ENCODE assay signal across 19 cellular contexts in the genomic region with DNA sequence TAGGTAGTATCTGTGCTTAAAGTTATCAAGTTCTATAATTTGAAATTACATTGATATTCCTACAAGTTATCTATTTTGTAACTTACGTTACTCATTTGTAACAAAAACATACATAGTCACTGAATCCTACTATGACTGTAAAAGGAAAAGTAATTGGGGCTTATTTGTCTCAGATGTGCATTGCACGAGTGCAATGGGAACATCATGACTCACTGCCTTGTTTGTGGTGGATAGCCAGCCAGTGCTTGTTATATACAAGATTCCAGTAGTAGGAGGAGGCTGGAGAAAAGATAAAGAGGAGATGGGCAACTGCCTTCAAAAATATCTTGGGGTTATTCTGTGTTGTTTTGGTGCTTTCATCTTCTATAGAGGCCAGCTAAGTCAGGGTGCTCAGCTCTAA.
DNase-seq lines count a peak whose midpoint lies in the region; ATAC-seq and TF ChIP-seq lines count a peak whose summit lies in the region.
"Had no signal": no experiment of that assay in that cellular context is flagged by ENCODE, and none has a peak within 500 bp of the region (broad histone marks: within the 10 kb centered on the region; RNA-seq: fewer than 3 reads in every experiment).

No MANE protein-coding gene starts in this region.

- WGBS in IMR-90 (ENCODE audit: extremely low coverage in 2 of 2, insufficient read length in 1 of 2), 2 experiments, result 17% methylated on average over 1 of the region's 2 CpGs; no CpG with 5 or more reads in 1 of the 2 experiments

- H2BK120ac ChIP-seq in IMR-90 (ENCODE audit: low read depth, low read length), result no peak overlapping the region

- ATAC-seq in IMR-90 (ENCODE audit: low read depth) (peak; percentile 84), GM19397 (IDR thresholded peaks at IDR 0.05; ENCODE audit: unreplicated experiment) (no peak)
- ATAC-seq in CD8-positive, alpha-beta T cell, result no peak
- ATAC-seq in stimulated activated effector memory CD8-positive, alpha-beta T cell treated with anti-CD3 and anti-CD28 coated beads, Interleukin-12 subunit alpha, Interleukin-12 subunit beta, amount 100 ng/mL, for 72 hours, result no peak
- ATAC-seq: activated naive CD4-positive, alpha-beta T cell treated with anti-CD3 and anti-CD28 coated beads, Interleukin-2, amount 50 U/mL, for 72 hours; mucosa of descending colon had no signal

- no peak overlapping the region for H4K5ac ChIP-seq in IMR-90 (ENCODE audit: low read depth, low read length)

- H4K91ac ChIP-seq in IMR-90 (ENCODE audit: insufficient read depth, low read depth, low read length), result no peak overlapping the region

- no peaks in the 10 kb centered on the region for H4K20me1 ChIP-seq in IMR-90 (ENCODE audit: insufficient read depth, low read length)

- H3K27ac ChIP-seq in IMR-90 (ENCODE audit: insufficient read depth, low read length), result no peak overlapping the region
- H3K27ac ChIP-seq in brain microvascular endothelial cell, result no peak overlapping the region
- no peak overlapping the region for H3K27ac ChIP-seq in CD8-positive, alpha-beta T cell (ENCODE audit: low read depth, low read length)
- H3K27ac ChIP-seq: coronary artery had no signal

- no peak overlapping the region for H3K23ac ChIP-seq in IMR-90 (ENCODE audit: low read depth, low read length)

- TF ChIP-seq RAD21 in IMR-90 (IDR thresholded peaks at IDR 0.05; ENCODE audit: low read length), result no peak

- no peak overlapping the region for H2BK20ac ChIP-seq in IMR-90 (ENCODE audit: low read depth, low read length)

- no peak overlapping the region for H3K14ac ChIP-seq in IMR-90 (replicated peaks; ENCODE audit: low read depth, low read length)

- intact Hi-C loops in IMR-90 (cut with micrococcal nuclease), result no loop called here
- intact Hi-C loops in CD8-positive, alpha-beta T cell (cut with DNase I, micrococcal nuclease), result no loop called here

- no peak overlapping the region for H2BK15ac ChIP-seq in IMR-90 (ENCODE audit: low read depth, low read length)

- no peak overlapping the region for H3K4me2 ChIP-seq in IMR-90 (ENCODE audit: low read depth, low read length)

- no peak overlapping the region for H3K9ac ChIP-seq in IMR-90 (ENCODE audit: low read depth, low read length)

- H2AFZ ChIP-seq in IMR-90 (replicated peaks; ENCODE audit: low read length, poor library complexity), result no peak overlapping the region

- H3K18ac ChIP-seq in IMR-90 (ENCODE audit: low read depth, low read length), result no peak overlapping the region

- H3K27me3 Mint-ChIP-seq in CD8-positive, alpha-beta T cell (ENCODE audit: low read depth), result peaks cover 5% of the 10 kb centered on the region

- CTCF ChIA-PET in IMR-90 (lab: Yijun Ruan, JAX), result interaction anchor here (0.5 kb wide), 1 partner anchor 1286 kb away, joined by 3 read pairs; a partner anchor contains a TSS
- CTCF ChIA-PET in CD8-positive, alpha-beta T cell (lab: Charles Lee), result no interaction called here

- in situ Hi-C loops in IMR-90 (cut with MboI; ENCODE audit: low sequenced_read_pairs) (no loop called here), brain microvascular endothelial cell (cut with HindIII; ENCODE audit: low pct_ligation_motif_present, low sequenced_read_pairs) (no loop called here)

- H3K4me3 ChIP-seq in IMR-90 (ENCODE audit: insufficient read depth, low read depth, low read length) (no peak overlapping the region), brain microvascular endothelial cell (ENCODE audit: low read depth, low read length) (no peak overlapping the region)
- H3K4me3 ChIP-seq in CD8-positive, alpha-beta T cell (ENCODE audit: low read depth, low read length), result no peak overlapping the region
- H3K4me3 ChIP-seq: coronary artery, mucosa of descending colon had no signal

- H2AK9ac ChIP-seq in IMR-90 (replicated peaks; ENCODE audit: low read depth, low read length, poor library complexity), result no peak overlapping the region

- no peak for TF ChIP-seq POLR2A in IMR-90 (IDR thresholded peaks at IDR 0.05; ENCODE audit: low read depth, low read length)

- dilution Hi-C loops in IMR-90 (cut with HindIII; ENCODE audit: low sequenced_read_pairs, unreplicated experiment), result no loop called here

- no peaks in the 10 kb centered on the region for H3K9me3 ChIP-seq in IMR-90 (ENCODE audit: control insufficient read depth, insufficient read depth, low read length)
- no peaks in the 10 kb centered on the region for H3K9me3 ChIP-seq in CD8-positive, alpha-beta T cell (ENCODE audit: low read length)
- H3K9me3 ChIP-seq: mucosa of descending colon had no signal

- no peak overlapping the region for H3K4me3 Mint-ChIP-seq in CD8-positive, alpha-beta T cell
- no peak overlapping the region for H3K4me3 Mint-ChIP-seq in stimulated activated effector memory CD8-positive, alpha-beta T cell treated with anti-CD3 and anti-CD28 coated beads, Interleukin-12 subunit alpha, Interleukin-12 subunit beta, amount 100 ng/mL, for 72 hours
- H3K4me3 Mint-ChIP-seq: IgD-negative memory B cell, immature natural killer cell had no signal

- H3K4me1 ChIP-seq in IMR-90 (ENCODE audit: control insufficient read depth, insufficient read depth, low read length), result no peaks in the 10 kb centered on the region
- H3K4me1 ChIP-seq in CD8-positive, alpha-beta T cell (ENCODE audit: insufficient read depth, low read length), result no peaks in the 10 kb centered on the region

- H3K56ac ChIP-seq in IMR-90 (ENCODE audit: extremely low read depth, insufficient read depth, low read length), result no peak overlapping the region

- no peak overlapping the region for H4K8ac ChIP-seq in IMR-90 (ENCODE audit: low read depth in 2 of 2, low read length in 2 of 2)

- H2AK5ac ChIP-seq in IMR-90 (ENCODE audit: low read depth, low read length), result no peak overlapping the region

- no peak overlapping the region for H2BK5ac ChIP-seq in IMR-90 (ENCODE audit: low read depth, low read length, poor library complexity, severe bottlenecking)

- H3K27ac Mint-ChIP-seq in CD8-positive, alpha-beta T cell, result no peak overlapping the region
- H3K27ac Mint-ChIP-seq in stimulated activated effector memory CD8-positive, alpha-beta T cell treated with anti-CD3 and anti-CD28 coated beads, Interleukin-12 subunit alpha, Interleukin-12 subunit beta, amount 100 ng/mL, for 72 hours, result no peak overlapping the region
- H3K27ac Mint-ChIP-seq: activated naive CD4-positive, alpha-beta T cell treated with anti-CD3 and anti-CD28 coated beads, Interleukin-2, amount 50 U/mL, for 72 hours; IgD-negative memory B cell; immature natural killer cell had no signal

- H3K36me3 ChIP-seq in IMR-90 (ENCODE audit: control insufficient read depth, insufficient read depth, low read length) (no peaks in the 10 kb centered on the region), brain microvascular endothelial cell (replicated peaks) (no peaks in the 10 kb centered on the region)
- H3K36me3 ChIP-seq in CD8-positive, alpha-beta T cell (ENCODE audit: insufficient read depth, low read length), result no peaks in the 10 kb centered on the region

- no peaks in the 10 kb centered on the region for H3K79me1 ChIP-seq in IMR-90 (ENCODE audit: low read depth in 1 of 2, low read length in 2 of 2)

- TF ChIP-seq CTCF in IMR-90 (conservative IDR thresholded peaks at IDR 0.05; ENCODE audit: low read depth, low read length) (no peak), brain microvascular endothelial cell (IDR thresholded peaks at IDR 0.05; ENCODE audit: low read depth, low read length, missing control alignments) (no peak)
- TF ChIP-seq CTCF in CD8-positive, alpha-beta T cell (IDR thresholded peaks at IDR 0.05), result no peak

- H3K36me3 Mint-ChIP-seq in CD8-positive, alpha-beta T cell, result no peaks in the 10 kb centered on the region
- no peaks in the 10 kb centered on the region for H3K36me3 Mint-ChIP-seq in stimulated activated effector memory CD8-positive, alpha-beta T cell treated with anti-CD3 and anti-CD28 coated beads, Interleukin-12 subunit alpha, Interleukin-12 subunit beta, amount 100 ng/mL, for 72 hours
- H3K36me3 Mint-ChIP-seq: activated naive CD4-positive, alpha-beta T cell treated with anti-CD3 and anti-CD28 coated beads, Interleukin-2, amount 50 U/mL, for 72 hours; IgD-negative memory B cell had no signal

- H3K27me3 ChIP-seq in IMR-90 (ENCODE audit: control insufficient read depth, insufficient read depth, low read length), result no peaks in the 10 kb centered on the region; the same call in 1 of the 2 replicates
- H3K27me3 ChIP-seq in brain microvascular endothelial cell (replicated peaks), result no peaks in the 10 kb centered on the region
- H3K27me3 ChIP-seq in CD8-positive, alpha-beta T cell (ENCODE audit: insufficient read depth, low read length), result no peaks in the 10 kb centered on the region

- H3K4me1 Mint-ChIP-seq in CD8-positive, alpha-beta T cell (ENCODE audit: low read depth), result no peaks in the 10 kb centered on the region
- H3K4me1 Mint-ChIP-seq in stimulated activated effector memory CD8-positive, alpha-beta T cell treated with anti-CD3 and anti-CD28 coated beads, Interleukin-12 subunit alpha, Interleukin-12 subunit beta, amount 100 ng/mL, for 72 hours, result no peaks in the 10 kb centered on the region
- H3K4me1 Mint-ChIP-seq: IgD-negative memory B cell, immature natural killer cell had no signal

- POLR2A ChIA-PET in IMR-90 (lab: Charles Lee; ENCODE audit: unreplicated experiment), result no interaction called here
- POLR2A ChIA-PET in CD8-positive, alpha-beta T cell (lab: Charles Lee), result no interaction called here

- H3K9me3 Mint-ChIP-seq in CD8-positive, alpha-beta T cell, result no peaks in the 10 kb centered on the region
- H3K9me3 Mint-ChIP-seq in stimulated activated effector memory CD8-positive, alpha-beta T cell treated with anti-CD3 and anti-CD28 coated beads, Interleukin-12 subunit alpha, Interleukin-12 subunit beta, amount 100 ng/mL, for 72 hours, result peaks cover 2% of the 10 kb centered on the region
- H3K9me3 Mint-ChIP-seq: IgD-negative memory B cell had no signal

- DNase-seq in AG08395 (ENCODE audit: low spot score) (peak; percentile 66), IMR-90 (peak; percentile 72), brain microvascular endothelial cell (peak; percentile 86), iris pigment epithelial cell (ENCODE audit: low read depth) (peak; percentile 86), COR-L47 (lab: John Stamatoyannopoulos, UW) (no peak)
- no peak for DNase-seq in CD8-positive, alpha-beta T cell
- no peak for DNase-seq in stimulated activated effector memory CD8-positive, alpha-beta T cell treated with anti-CD3 and anti-CD28 coated beads, Interleukin-12 subunit alpha, Interleukin-12 subunit beta, amount 100 ng/mL, for 72 hours (ENCODE audit: low spot score in 2 of 2)
- DNase-seq: activated CD8-positive, alpha-beta memory T cell treated with anti-CD3 and anti-CD28 coated beads, Interleukin-2, amount 50 U/mL, for 48 hours; AML-193; immature natural killer cell; NCI-H1417; NCI-H446; posterior cingulate gyrus; stimulated activated CD4-positive, alpha-beta T cell treated with anti-CD3 and anti-CD28 coated beads, Interleukin-15, amount 100 ng/mL, for 24 hours had no signal

- H3K9me1 ChIP-seq in IMR-90 (ENCODE audit: insufficient read depth, low read length), result no peaks in the 10 kb centered on the region

- H3K4ac ChIP-seq in IMR-90 (ENCODE audit: low read depth, low read length), result no peak overlapping the region

- BruUV-seq in IMR-90 (replicated peaks; lab: Mats Ljungman, UMichigan), result no TSS peak

TF ChIP-seq in IMR-90, 13 proteins besides CTCF, POLR2A, EP300 and RAD21:
- TF ChIP-seq BHLHE40 (IDR thresholded peaks at IDR 0.05; ENCODE audit: low read depth, low read length) (peak; percentile 75), MAFK (IDR thresholded peaks at IDR 0.05; ENCODE audit: low read depth, low read length) (no peak), FOS (IDR thresholded peaks at IDR 0.05; ENCODE audit: low read depth, low read length) (peak; percentile 13; the same call in 1 of the 2 replicates)

Comparison
In these comparisons a context has a peak if more than half of its experiments do, and no peak if none do; other contexts are left out.
1. DNase-seq: peak in AG08395 (single experiment), IMR-90 (single experiment), brain microvascular endothelial cell (single experiment) and iris pigment epithelial cell (single experiment); none in COR-L47 (single experiment), CD8-positive, alpha-beta T cell (0 of 7) and stimulated activated effector memory CD8-positive, alpha-beta T cell treated with anti-CD3 and anti-CD28 coated beads, Interleukin-12 subunit alpha, Interleukin-12 subunit beta, amount 100 ng/mL, for 72 hours (0 of 2).